Comparison of ENCODE assay signal across 27 cellular contexts in the genomic region with DNA sequence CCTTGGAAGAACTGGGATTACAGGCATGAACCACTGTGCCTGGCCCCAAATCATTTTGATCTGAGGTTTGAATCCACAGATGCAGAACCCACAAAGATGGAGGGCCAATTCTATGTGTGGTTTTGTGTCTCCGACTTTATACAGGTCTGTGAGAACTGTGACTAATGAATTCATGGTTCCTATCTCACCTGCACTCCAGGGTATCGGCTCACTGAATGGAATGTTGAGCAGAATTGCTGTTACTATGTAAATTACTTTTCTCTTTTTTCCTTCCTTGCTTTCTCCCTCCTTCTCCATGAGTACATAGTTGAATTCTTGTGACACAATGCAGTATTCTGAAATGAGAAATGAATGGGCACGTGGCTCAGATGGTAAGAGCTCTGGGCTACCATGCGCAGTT. TPM values are rescaled to one million over a fixed set of nuclear protein-coding genes. Genes with fewer than 3 reads are reported as not detected.
"Had no signal": no experiment of that assay in that cellular context is flagged by ENCODE, and none has a peak within 500 bp of the region (broad histone marks: within the 10 kb centered on the region; RNA-seq: fewer than 3 reads in every experiment).

No MANE protein-coding gene starts in this region.

- H3K4me2 ChIP-seq: neural progenitor cell, smooth muscle cell had no signal

- H3K9me3 ChIP-seq: pancreas, psoas muscle, spleen, suprapubic skin, testis, tibial artery, transverse colon, upper lobe of right lung, uterus had no signal

- H3K4me3 ChIP-seq: neural progenitor cell, pancreas, psoas muscle, skin epidermis, smooth muscle cell, spleen, suprapubic skin, testis, tibial artery, transverse colon, upper lobe of right lung, uterus had no signal

- ATAC-seq: naive thymus-derived CD4-positive, alpha-beta T cell; natural killer cell; pancreas; psoas muscle; right cardiac atrium; sciatic nerve; stimulated activated memory B cell treated with anti-CD40 and anti-IgM and Interleukin-4, amounts not matched to agents 10 μg/mL and 1 μg/mL and 100 μg/mL, for 72 hours; stimulated activated naive CD8-positive, alpha-beta T cell treated with anti-CD3 and anti-CD28 coated beads, Interleukin-15, amount 100 ng/mL, for 72 hours; stimulated activated naive CD8-positive, alpha-beta T cell treated with anti-CD3 and anti-CD28 coated beads, Interleukin-15, Interleukin-2, amounts not matched to agents 100 U/mL and 50 U/mL, for 24 hours; upper lobe of right lung had no signal

- H3K36me3 ChIP-seq: neural progenitor cell, uterus had no signal

- H3K27me3 ChIP-seq: neural progenitor cell, pancreas, spleen, suprapubic skin, testis, tibial artery, transverse colon, upper lobe of right lung, uterus had no signal

- H2AFZ ChIP-seq: neural progenitor cell had no signal

- H3K4me1 ChIP-seq: neural progenitor cell, pancreas, testis, tibial artery, upper lobe of right lung, uterus had no signal

- H3K27ac ChIP-seq: neural progenitor cell, pancreas, psoas muscle, skin epidermis, spleen, suprapubic skin, testis, tibial artery, transverse colon, upper lobe of right lung, uterus had no signal

- H3K9ac ChIP-seq: neural progenitor cell had no signal

- DNase-seq: naive thymus-derived CD4-positive, alpha-beta T cell; natural killer cell; occipital lobe; pancreas; psoas muscle; right cardiac atrium; spleen; stimulated activated CD4-positive, alpha-beta T cell treated with anti-CD3 and anti-CD28 coated beads, Interleukin-12 subunit alpha, Interleukin-12 subunit beta, amount 100 ng/mL, for 4 hours; stimulated activated CD4-positive, alpha-beta T cell treated with anti-CD3 and anti-CD28 coated beads, Interleukin-1b, Interleukin-23, amount 100 ng/mL, for 48 hours; stimulated activated CD4-positive, alpha-beta T cell treated with anti-CD3 and anti-CD28 coated beads, Interleukin-4, amount 100 ng/mL, for 1 hour; stimulated activated CD4-positive, alpha-beta T cell treated with anti-CD3 and anti-CD28 coated beads, Interleukin-4, amount 100 ng/mL, for 4 hours; stimulated activated CD8-positive, alpha-beta memory T cell treated with anti-CD3 and anti-CD28 coated beads, Interleukin-4, amount 100 ng/mL, for 48 hours; stimulated activated naive CD4-positive, alpha-beta T cell; stimulated activated naive CD8-positive, alpha-beta T cell treated with anti-CD3 and anti-CD28 coated beads, Interleukin-15, amount 100 ng/mL, for 72 hours; stimulated activated naive CD8-positive, alpha-beta T cell treated with anti-CD3 and anti-CD28 coated beads, Interleukin-15, Interleukin-2, amounts not matched to agents 100 U/mL and 50 U/mL, for 24 hours; substantia nigra; testis; tibial artery; transverse colon; upper lobe of right lung; uterus had no signal

RNA-seq across cellular contexts. Expression of a gene that starts 21.1 kb away (rescaled TPM):
- total RNA-seq: natural killer cell had no signal
- polyA plus RNA-seq: naive thymus-derived CD4-positive, alpha-beta T cell had no signal
